Comparison of ENCODE assay signal across 8 cellular contexts in the genomic region with DNA sequence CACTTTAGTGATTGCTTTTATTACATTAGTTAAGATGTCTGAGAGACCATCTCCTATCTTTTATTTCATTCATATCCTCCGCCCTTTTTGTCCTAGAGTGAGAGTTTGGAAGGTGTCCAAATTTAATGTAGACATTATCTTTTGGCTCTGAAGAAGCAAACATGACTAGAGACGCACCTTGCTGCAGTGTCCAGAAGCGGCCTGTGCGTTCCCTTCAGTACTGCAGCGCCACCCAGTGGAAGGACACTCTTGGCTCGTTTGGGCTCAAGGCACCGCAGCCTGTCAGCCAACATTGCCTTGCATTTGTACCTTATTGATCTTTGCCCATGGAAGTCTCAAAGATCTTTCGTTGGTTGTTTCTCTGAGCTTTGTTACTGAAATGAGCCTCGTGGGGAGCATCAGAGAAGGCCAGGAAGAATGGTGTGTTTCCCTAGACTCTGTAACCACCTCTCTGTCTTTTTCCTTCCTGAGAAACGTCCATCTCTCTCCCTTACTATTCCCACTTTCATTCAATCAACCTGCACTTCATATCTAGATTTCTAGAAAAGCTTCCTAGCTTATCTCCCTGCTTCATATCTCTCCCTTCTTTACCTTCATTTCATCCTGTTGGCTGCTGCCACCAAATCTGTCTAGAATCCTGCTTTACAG. TPM values are rescaled to one million over a fixed set of nuclear protein-coding genes. Genes with fewer than 3 reads are reported as not detected.
A peak's percentile ranks its signal among the peaks of the same experiment; 100 is the strongest.
DNase-seq lines count a peak whose midpoint lies in the region; ATAC-seq and TF ChIP-seq lines count a peak whose summit lies in the region.

No MANE protein-coding gene starts in this region.

- TF ChIP-seq CTCF in chondrocyte (IDR thresholded peaks at IDR 0.05) = peak; percentile 80
- TF ChIP-seq CTCF in lung (IDR thresholded peaks at IDR 0.05; ENCODE audit: control extremely low read depth, extremely low read depth) = peak; percentile 37

- no peak overlapping the region for H3K27ac ChIP-seq in lung (ENCODE audit: low read depth in 1 of 2, low read length in 1 of 2)

- ATAC-seq in lung (ENCODE audit: insufficient read depth, low FRiP score) (peak; percentile 78), HG03565 (IDR thresholded peaks at IDR 0.05; ENCODE audit: unreplicated experiment) (no peak), GM18861 (IDR thresholded peaks at IDR 0.05; ENCODE audit: unreplicated experiment) (no peak)

- no peaks in the 10 kb centered on the region for H3K9me3 ChIP-seq in lung (ENCODE audit: control insufficient read depth in 2 of 2, insufficient read depth in 1 of 2, low read length in 1 of 2)

- H3K4me3 Mint-ChIP-seq in chondrocyte (ENCODE audit: unreplicated experiment) = no peak overlapping the region

- no peaks in the 10 kb centered on the region for H3K4me1 ChIP-seq in lung (ENCODE audit: control insufficient read depth in 2 of 2, insufficient read depth in 2 of 2, low read length in 2 of 2)

- 66 to 67% methylated on average over 10 of the region's 10 CpGs for WGBS in lung, 2 donors

- no peak overlapping the region for H3K27ac Mint-ChIP-seq in chondrocyte (ENCODE audit: unreplicated experiment)

- H3K4me1 Mint-ChIP-seq in chondrocyte (ENCODE audit: low read depth) = no peaks in the 10 kb centered on the region

- H3K36me3 Mint-ChIP-seq in chondrocyte (ENCODE audit: low read depth) = peaks cover 58% of the 10 kb centered on the region

- H3K27me3 Mint-ChIP-seq in chondrocyte (ENCODE audit: low read depth) = no peaks in the 10 kb centered on the region

- peak; percentile 5 for DNase-seq in GF-D8 (lab: John Stamatoyannopoulos, UW)
- DNase-seq in MV-4-11 (lab: John Stamatoyannopoulos, UW) = peak; percentile 43
- peak; percentile 76 for DNase-seq in activated CD4-positive, alpha-beta T cell treated with anti-CD3 and anti-CD28 coated beads, Interleukin-2, amount 50 U/mL, for 1 hour
- no peak for DNase-seq in chondrocyte (ENCODE audit: low spot score)
- DNase-seq in lung (ENCODE audit: low spot score) = peak; percentile 76
- peak; percentile 35 to 50 for DNase-seq in stimulated activated CD8-positive, alpha-beta memory T cell treated with anti-CD3 and anti-CD28 coated beads, Interleukin-15, amount 100 ng/mL, for 48 hours (ENCODE audit: low read depth in 2 of 2)

- no peaks in the 10 kb centered on the region for H3K9me3 Mint-ChIP-seq in chondrocyte (ENCODE audit: low read depth)

- no peak overlapping the region for H3K4me3 ChIP-seq in lung

- H3K36me3 ChIP-seq in lung (ENCODE audit: control insufficient read depth in 2 of 2, insufficient read depth in 2 of 2, low read length in 2 of 2) = peaks cover 31 to 35% of the 10 kb centered on the region in 2 donors

- H3K27me3 ChIP-seq in lung (ENCODE audit: control insufficient read depth, insufficient read depth) = no peaks in the 10 kb centered on the region

RNA-seq across cellular contexts. Expression of a gene that starts 10.4 kb away (rescaled TPM):
- total RNA-seq in chondrocyte (not detected in 3 replicates), lung (under 1 TPM in 1 of 2 donors, not detected in 1; 0.18 TPM)
- polyA plus RNA-seq in lung = under 1 TPM in 1 of 2 donors, not detected in 1; 0.06 TPM

RNA-seq across cellular contexts. Expression of a gene that starts 17.4 kb away (rescaled TPM):
- total RNA-seq in chondrocyte (28.7 to 31.5 TPM (median 30.3 TPM) in 3 replicates), lung (10 to 100 TPM; 37.4 to 40.0 TPM)
- 1 to 10 TPM; 7.7 to 9.3 TPM for polyA plus RNA-seq in lung

RNA-seq across cellular contexts. Expression of a gene that starts 20.8 kb away (rescaled TPM):
- total RNA-seq in chondrocyte (not detected in 3 replicates), lung (10 to 100 TPM; 12.2 to 26.9 TPM)
- 10 to 100 TPM in 1 of 2 donors, 1 to 10 TPM in 1; 8.4 to 31.8 TPM for polyA plus RNA-seq in lung

RNA-seq across cellular contexts. Expression of a gene that starts 42.3 kb away (rescaled TPM):
- 70.1 to 79.6 TPM (median 79.4 TPM) in 3 replicates for total RNA-seq in chondrocyte
- total RNA-seq in lung = 100 to 1,000 TPM; 110 to 130 TPM
- 100 to 1,000 TPM; 119 TPM for polyA plus RNA-seq in lung

RNA-seq across cellular contexts. Expression of a gene that starts 57.0 kb away (rescaled TPM):
- total RNA-seq in chondrocyte (3.0 to 4.0 TPM (median 3.1 TPM) in 3 replicates), lung (1 to 10 TPM in 1 of 2 donors, under 1 TPM in 1; 0.80 to 1.1 TPM)
- polyA plus RNA-seq in lung = under 1 TPM; 0.18 to 0.29 TPM

Comparison
In these comparisons a context has a peak if more than half of its experiments do, and no peak if none do; other contexts are left out.
1. RNA of a gene that starts 20.8 kb away (total RNA-seq): 12.2 to 26.9 TPM in lung; not detected in chondrocyte; every median in the first group is over 10 times any median in the second.